8 cellular contexts compared by ENCODE assay signal in genomic region chr1:2414297-2414958, GRCh38.
DNase-seq lines count a peak whose midpoint lies in the region; ATAC-seq and TF ChIP-seq lines count a peak whose summit lies in the region.

No MANE protein-coding gene starts in this region.

- no peak for ATAC-seq in HG02981 (IDR thresholded peaks at IDR 0.05; ENCODE audit: unreplicated experiment)

- H3K27ac ChIP-seq in VCaP = peak overlapping the region; percentile 99

- DNase-seq in NCI-H1436 (lab: John Stamatoyannopoulos, UW) = peak; percentile 66
- DNase-seq in NCI-H1436 treated with DMSO at 0.1 percent for 48 hours (lab: John Stamatoyannopoulos, UW) = no peak
- DNase-seq in NCI-H2171 (lab: John Stamatoyannopoulos, UW) = peak; percentile 65
- DNase-seq in T47D (ENCODE audit: low read depth in 1 of 2, low spot score in 1 of 2) = peak; percentile 48 to 70
- peak; percentile 79 for DNase-seq in inferior parietal cortex (ENCODE audit: extremely low spot score)
- DNase-seq in stimulated activated CD4-positive, alpha-beta T cell treated with anti-CD3 and anti-CD28 coated beads, Interleukin-15, amount 100 ng/mL, for 1 hour (ENCODE audit: low read depth in 1 of 2, low spot score in 1 of 2) = peak; percentile 73

- TF ChIP-seq CTCF in VCaP (conservative IDR thresholded peaks at IDR 0.05) = peak; percentile 97

- in situ Hi-C loops in T47D (cut with HindIII; ENCODE audit: low pct_unique_long_range_greater_than_20kb, low sequenced_read_pairs) = no loop called here
